Comparison of ENCODE assay signal across 26 cellular contexts in genomic region chr7:126541416-126541815, GRCh38.
"Had no signal": no experiment of that assay in that cellular context is flagged by ENCODE, and none has a peak within 500 bp of the region (broad histone marks: within the 10 kb centered on the region; RNA-seq: fewer than 3 reads in every experiment).

No MANE protein-coding gene starts in this region.

- H3K4me1 Mint-ChIP-seq: naive thymus-derived CD8-positive, alpha-beta T cell; nephron progenitor cell; stimulated activated effector memory CD8-positive, alpha-beta T cell treated with anti-CD3 and anti-CD28 coated beads, Interleukin-12 subunit alpha, Interleukin-12 subunit beta, amount 100 ng/mL, for 72 hours had no signal

- ATAC-seq: foreskin keratinocyte; gastroesophageal sphincter; heart right ventricle; left ventricle myocardium superior; lower lobe of right lung; naive thymus-derived CD8-positive, alpha-beta T cell; sciatic nerve; stimulated activated effector memory CD8-positive, alpha-beta T cell treated with anti-CD3 and anti-CD28 coated beads, Interleukin-12 subunit alpha, Interleukin-12 subunit beta, amount 100 ng/mL, for 72 hours had no signal

- H3K4me3 Mint-ChIP-seq: naive thymus-derived CD8-positive, alpha-beta T cell; nephron progenitor cell; stimulated activated effector memory CD8-positive, alpha-beta T cell treated with anti-CD3 and anti-CD28 coated beads, Interleukin-12 subunit alpha, Interleukin-12 subunit beta, amount 100 ng/mL, for 72 hours; type B pancreatic cell had no signal

- DNase-seq: effector CD8-positive, alpha-beta T cell; foreskin keratinocyte; glutamatergic neuron; heart right ventricle; hippocampal formation; kidney glomerular epithelial cell; left ventricle myocardium superior; lower lobe of right lung; naive thymus-derived CD8-positive, alpha-beta T cell; nephron progenitor cell; nucleus accumbens; stimulated activated CD4-positive, alpha-beta T cell treated with anti-CD3 and anti-CD28 coated beads, Interleukin-2, amount 100 ng/mL, for 24 hours; stimulated activated CD4-positive, alpha-beta T cell treated with anti-CD3 and anti-CD28 coated beads, Interleukin-4, amount 100 ng/mL, for 24 hours; stimulated activated naive CD4-positive, alpha-beta T cell treated with Interleukin-2 at 50 U/mL for 16 hours; stomach; thyroid gland had no signal

- H3K4me3 ChIP-seq: esophagus muscularis mucosa, gastroesophageal sphincter, heart right ventricle, lower lobe of right lung, prostate gland, right atrium auricular region, stomach, thyroid gland had no signal

- H3K27ac Mint-ChIP-seq: naive thymus-derived CD8-positive, alpha-beta T cell; nephron progenitor cell; stimulated activated effector memory CD8-positive, alpha-beta T cell treated with anti-CD3 and anti-CD28 coated beads, Interleukin-12 subunit alpha, Interleukin-12 subunit beta, amount 100 ng/mL, for 72 hours; type B pancreatic cell had no signal

- H3K27me3 ChIP-seq: esophagus muscularis mucosa, foreskin keratinocyte, gastroesophageal sphincter, heart right ventricle, right atrium auricular region, stomach, thyroid gland had no signal

- H3K9me3 Mint-ChIP-seq: nephron progenitor cell, type B pancreatic cell had no signal

- H3K27me3 Mint-ChIP-seq: naive thymus-derived CD8-positive, alpha-beta T cell; type B pancreatic cell had no signal

- H3K27ac ChIP-seq: esophagus muscularis mucosa, foreskin keratinocyte, gastroesophageal sphincter, heart right ventricle, lower lobe of right lung, prostate gland, right atrium auricular region, stomach, thyroid gland had no signal

- FAIRE-seq: colon, endothelial cell of umbilical vein, islet of Langerhans had no signal

- H3K36me3 ChIP-seq: esophagus muscularis mucosa, gastroesophageal sphincter, heart right ventricle, lower lobe of right lung, prostate gland, right atrium auricular region, stomach, thyroid gland had no signal

- H3K36me3 Mint-ChIP-seq: naive thymus-derived CD8-positive, alpha-beta T cell; stimulated activated effector memory CD8-positive, alpha-beta T cell treated with anti-CD3 and anti-CD28 coated beads, Interleukin-12 subunit alpha, Interleukin-12 subunit beta, amount 100 ng/mL, for 72 hours; type B pancreatic cell had no signal

- H3K4me1 ChIP-seq: esophagus muscularis mucosa, foreskin keratinocyte, gastroesophageal sphincter, heart right ventricle, lower lobe of right lung, prostate gland, right atrium auricular region, stomach, thyroid gland had no signal
